13 cellular contexts compared by ENCODE assay signal in the genomic region with DNA sequence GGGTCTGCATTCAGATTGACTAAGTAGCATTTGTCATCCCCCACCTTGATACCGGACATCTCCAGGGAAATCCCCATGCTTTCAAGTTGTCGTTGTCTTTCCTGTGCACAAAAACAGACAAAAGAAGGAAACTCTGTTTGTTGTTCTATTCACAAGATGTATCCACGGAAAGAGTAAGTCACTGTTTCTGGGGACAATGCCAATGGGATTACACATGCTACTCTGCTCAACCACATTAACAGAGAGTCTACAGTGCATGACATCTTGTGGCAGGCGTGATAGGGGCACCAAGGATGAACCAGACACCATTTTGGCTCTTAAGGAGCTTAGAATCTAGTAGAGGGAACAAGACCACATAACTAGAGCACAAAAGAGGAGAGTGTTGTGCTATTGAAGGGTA.
A peak's percentile ranks its signal among the peaks of the same experiment; 100 is the strongest.
DNase-seq lines count a peak whose midpoint lies in the region; ATAC-seq and TF ChIP-seq lines count a peak whose summit lies in the region.
"Had no signal": no experiment of that assay in that cellular context is flagged by ENCODE, and none has a peak within 500 bp of the region (broad histone marks: within the 10 kb centered on the region; RNA-seq: fewer than 3 reads in every experiment).

No MANE protein-coding gene starts in this region.

- H2BK5ac ChIP-seq in mesendoderm (ENCODE audit: low read length): no peak overlapping the region

- no peaks in the 10 kb centered on the region for H3K79me2 ChIP-seq in mesendoderm (ENCODE audit: control insufficient read depth, insufficient read depth, low read length)

- H3K4ac ChIP-seq in mesendoderm (ENCODE audit: low read depth, low read length): no peak overlapping the region

- no peak overlapping the region for H3K9ac ChIP-seq in mesendoderm (ENCODE audit: low read length)

- intact Hi-C loops in heart right ventricle (cut with DNase I): loop anchor here in 7 of 10 donors (2.0 to 10.0 kb wide), 6 partner anchors 94 to 294 kb away; a partner anchor contains a TSS
- intact Hi-C loops in cardiac septum (cut with DNase I): loop anchor here (5.0 kb wide), 1 partner anchor 291 kb away; a partner anchor contains a TSS
- intact Hi-C loops in upper lobe of right lung (cut with DNase I): no loop called here

- no peak overlapping the region for H3K4me3 ChIP-seq in heart right ventricle
- no peak overlapping the region for H3K4me3 ChIP-seq in cardiac fibroblast (replicated peaks in 1 of 2; ENCODE audit: low read depth in 2 of 2, low read length in 2 of 2)
- H3K4me3 ChIP-seq in upper lobe of right lung: no peak overlapping the region
- H3K4me3 ChIP-seq in mesendoderm (ENCODE audit: low read length): no peak overlapping the region
- H3K4me3 ChIP-seq: upper lobe of left lung had no signal

- DNase-seq in heart right ventricle: peak in 1 of 2 donors; percentile 54
- DNase-seq in cardiac septum (ENCODE audit: low spot score): no peak
- DNase-seq in cardiac fibroblast (ENCODE audit: low read depth in 2 of 2): peak; percentile 75 to 94
- peak; percentile 14 for DNase-seq in hepatic stellate cell (ENCODE audit: low spot score)
- DNase-seq in upper lobe of right lung: no peak
- DNase-seq in mesendoderm: no peak
- no peak for DNase-seq in foreskin melanocyte
- DNase-seq: activated CD4-positive, alpha-beta T cell treated with anti-CD3 and anti-CD28 coated beads for 1 hour; cerebellar nuclear complex; NCI-H1436 treated with DMSO at 0.1 percent for 48 hours; NCI-H774; upper lobe of left lung had no signal

- no peak overlapping the region for H3K18ac ChIP-seq in mesendoderm (ENCODE audit: low read length)

- TF ChIP-seq CTCF in heart right ventricle (IDR thresholded peaks at IDR 0.05) (peak in 1 of 9 donors; percentile 10), cardiac fibroblast (IDR thresholded peaks at IDR 0.05; ENCODE audit: low read depth, low read length) (no peak), upper lobe of right lung (IDR thresholded peaks at IDR 0.05) (no peak)

- H3K4me1 ChIP-seq in heart right ventricle: peaks cover 0 to 17% (median 11%) of the 10 kb centered on the region in 9 donors
- no peaks in the 10 kb centered on the region for H3K4me1 ChIP-seq in upper lobe of right lung
- H3K4me1 ChIP-seq in mesendoderm (ENCODE audit: control insufficient read depth, low read depth, low read length): no peaks in the 10 kb centered on the region

- H3K56ac ChIP-seq in mesendoderm (ENCODE audit: low read length): no peak overlapping the region

- no peak overlapping the region for H2AK5ac ChIP-seq in mesendoderm (ENCODE audit: low read length)

- no peak overlapping the region for H3K4me2 ChIP-seq in mesendoderm (ENCODE audit: low read length)

- peak overlapping the region in 5 of 10 donors; percentile 20 to 66 (median 41) for H3K27ac ChIP-seq in heart right ventricle
- H3K27ac ChIP-seq in upper lobe of right lung: no peak overlapping the region
- no peak overlapping the region for H3K27ac ChIP-seq in mesendoderm (ENCODE audit: low read depth, low read length)

- ATAC-seq in heart right ventricle (peak; percentile 67 to 92 (median 88)), upper lobe of right lung (peak; percentile 38), GM21786 (IDR thresholded peaks at IDR 0.05; ENCODE audit: unreplicated experiment) (no peak)

- no peaks in the 10 kb centered on the region for H3K79me1 ChIP-seq in mesendoderm (ENCODE audit: low read length)

- H2BK15ac ChIP-seq in mesendoderm (replicated peaks; ENCODE audit: low read depth): no peak overlapping the region

- H2BK120ac ChIP-seq in mesendoderm (ENCODE audit: low read depth, low read length): no peak overlapping the region

- H3K36me3 ChIP-seq in heart right ventricle (peaks cover 0 to 98% (median 48%) of the 10 kb centered on the region in 9 donors), upper lobe of right lung (peaks cover 74% of the 10 kb centered on the region), mesendoderm (ENCODE audit: control insufficient read depth, insufficient read depth, low read length) (no peaks in the 10 kb centered on the region)

- H3K9me3 ChIP-seq in heart right ventricle (no peaks in the 10 kb centered on the region), upper lobe of right lung (no peaks in the 10 kb centered on the region)
- H3K9me3 ChIP-seq: upper lobe of left lung had no signal

- no peak overlapping the region for H4K5ac ChIP-seq in mesendoderm (ENCODE audit: low read length)

- H3K23ac ChIP-seq in mesendoderm (ENCODE audit: low read length): no peak overlapping the region

- H3K27me3 ChIP-seq in heart right ventricle (no peaks in the 10 kb centered on the region), upper lobe of right lung (no peaks in the 10 kb centered on the region), mesendoderm (ENCODE audit: insufficient read depth, low read length, poor library complexity) (no peaks in the 10 kb centered on the region)
- H3K27me3 ChIP-seq: upper lobe of left lung had no signal

- WGBS in heart right ventricle, 2 donors: 34 to 58% methylated on average over 4 of the region's 4 CpGs
- no CpG with 5 or more reads among the region's 4 CpGs for WGBS in mesendoderm (ENCODE audit: extremely low coverage, insufficient coverage, low lambda C conversion rate)

- H4K8ac ChIP-seq in mesendoderm (ENCODE audit: low read depth, low read length): no peak overlapping the region

Comparison
In these comparisons a context has a peak if more than half of its experiments do, and no peak if none do; other contexts are left out.
1. DNase-seq: peak in cardiac fibroblast (2 of 2) and hepatic stellate cell (single experiment); none in cardiac septum (single experiment), upper lobe of right lung (single experiment), mesendoderm (single experiment) and foreskin melanocyte (single experiment).